Comparison of ENCODE assay signal across 8 cellular contexts in the genomic region with DNA sequence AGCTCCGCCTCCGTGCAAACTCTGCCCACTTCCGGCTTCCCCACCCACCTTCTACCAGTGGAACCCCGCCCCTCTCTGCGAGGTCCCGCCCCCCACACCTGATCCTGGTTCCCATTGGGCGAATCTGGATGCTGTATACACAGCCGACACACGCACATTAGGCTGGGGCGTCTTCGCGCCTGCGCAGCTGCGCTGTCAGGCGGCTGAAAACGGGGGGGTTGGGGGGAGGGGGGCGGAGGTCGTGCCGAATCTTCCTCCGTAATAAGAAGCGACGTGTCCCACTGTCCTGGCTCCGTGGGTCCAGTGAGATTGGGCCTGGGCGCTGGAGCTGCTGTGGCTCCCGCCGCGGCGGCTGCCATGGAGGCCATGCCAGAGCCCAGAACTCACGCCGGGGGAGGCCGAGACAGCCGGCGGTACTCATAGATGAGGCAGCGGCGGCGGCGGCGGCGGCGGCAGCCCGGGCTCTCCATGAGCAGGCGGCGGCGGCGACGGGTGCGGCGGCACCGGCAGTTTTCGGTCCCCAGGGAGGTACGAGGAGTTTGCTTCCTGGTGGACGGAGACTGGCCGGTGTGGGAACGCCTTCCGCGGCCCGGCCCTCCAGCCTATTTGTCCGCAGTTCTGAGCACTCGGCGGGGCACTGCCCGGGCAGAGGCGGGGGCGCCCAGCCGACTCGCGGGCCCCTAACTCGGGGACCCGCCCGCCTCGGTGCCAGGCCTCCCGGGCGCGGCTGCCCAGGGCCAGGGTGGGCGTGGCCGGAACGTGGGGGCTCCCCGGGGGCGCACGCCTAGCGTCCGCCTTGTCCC.
DNase-seq lines count a peak whose midpoint lies in the region; ATAC-seq and TF ChIP-seq lines count a peak whose summit lies in the region.

No MANE protein-coding gene starts in this region.

- peak overlapping the region; percentile 83 for H3K4me2 ChIP-seq in OCI-LY1 (ENCODE audit: low read length)

- no peaks in the 10 kb centered on the region for H3F3A ChIP-seq in OCI-LY1 (ENCODE audit: insufficient read depth, low read length)

- peak overlapping the region; percentile 77 for H3K9ac ChIP-seq in OCI-LY1 (ENCODE audit: low read length)

- H3K79me2 ChIP-seq in OCI-LY1 (ENCODE audit: insufficient read depth, low read length): no peaks in the 10 kb centered on the region

- peak overlapping the region; percentile 30 for H3K27ac ChIP-seq in OCI-LY1 (ENCODE audit: low read depth, low read length, poor library complexity, severe bottlenecking)

- ATAC-seq in GM21526 (IDR thresholded peaks at IDR 0.05; ENCODE audit: low FRiP score, unreplicated experiment): peak; percentile 93

- DNase-seq in DMS 273 (lab: John Stamatoyannopoulos, UW; ENCODE audit: unreplicated experiment): peak; percentile 98
- DNase-seq in HuH-7 (ENCODE audit: low spot score): peak; percentile 86
- peak; percentile 98 for DNase-seq in activated T-cell treated with anti-CD3 and anti-CD28 coated beads for 1 hour (ENCODE audit: low read depth)
- peak; percentile 90 for DNase-seq in epidermal melanocyte (ENCODE audit: insufficient read length, low spot score)
- DNase-seq in middle frontal gyrus (ENCODE audit: extremely low spot score, low spot score): peak; percentile 91
- peak; percentile 97 to 98 for DNase-seq in stimulated activated CD8-positive, alpha-beta memory T cell treated with anti-CD3 and anti-CD28 coated beads, Interleukin-2, amount 100 ng/mL, for 1 hour (ENCODE audit: low read depth in 2 of 2)

- H3K36me3 ChIP-seq in OCI-LY1 (ENCODE audit: insufficient read depth, low read length): no peaks in the 10 kb centered on the region

- H4K20me1 ChIP-seq in OCI-LY1 (ENCODE audit: insufficient read depth, low read length): no peaks in the 10 kb centered on the region

- no peak overlapping the region for H2AFZ ChIP-seq in OCI-LY1 (ENCODE audit: low read length)

- no peak for TF ChIP-seq CTCF in OCI-LY1 (IDR thresholded peaks at IDR 0.05; ENCODE audit: low read length)

- H3K9me3 ChIP-seq in OCI-LY1 (ENCODE audit: low read length): 0 out of 2 replicates have a peak, but pooled peaks cover 3% of the 10 kb centered on the region

- H3K4me1 ChIP-seq in OCI-LY1 (ENCODE audit: insufficient read depth, low read length, severe bottlenecking): peaks cover 11% of the 10 kb centered on the region

- no peaks in the 10 kb centered on the region for H3K27me3 ChIP-seq in OCI-LY1 (ENCODE audit: insufficient read depth, low read length)

- H3K9me2 ChIP-seq in OCI-LY1 (ENCODE audit: low read depth, low read length): no peaks in the 10 kb centered on the region

- H3K4me3 ChIP-seq in OCI-LY1 (ENCODE audit: low read depth, low read length, poor library complexity, severe bottlenecking): peak overlapping the region; percentile 78

Comparison
In these comparisons a context has a peak if more than half of its experiments do, and no peak if none do; other contexts are left out.
1. Peak in every context shown above with its lines: DNase-seq, ATAC-seq, H3K4me3 ChIP-seq and H3K27ac ChIP-seq.